Comparison of ENCODE assay signal across 17 cellular contexts in the genomic region with DNA sequence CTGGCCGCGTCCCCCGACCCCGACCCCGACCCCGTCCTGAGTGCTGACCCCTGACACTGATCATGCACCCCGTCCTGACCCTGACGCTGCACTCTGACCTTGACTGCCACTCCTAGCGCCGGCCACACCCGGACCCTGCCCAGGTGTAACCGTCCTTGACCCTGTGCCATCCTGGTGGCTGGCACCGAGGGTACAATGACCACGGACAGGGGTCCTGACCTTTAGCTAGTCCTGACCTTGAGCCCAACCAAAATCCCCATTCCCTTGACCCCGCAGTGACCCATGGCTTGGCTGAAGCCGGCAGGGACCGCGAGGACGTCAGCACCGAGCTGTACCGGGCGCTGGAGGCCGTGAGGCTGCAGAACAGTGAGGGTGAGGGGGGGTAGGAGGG. TPM values are rescaled to one million over a fixed set of nuclear protein-coding genes. Genes with fewer than 3 reads are reported as not detected.
DNase-seq lines count a peak whose midpoint lies in the region; ATAC-seq and TF ChIP-seq lines count a peak whose summit lies in the region.
"Had no signal": no experiment of that assay in that cellular context is flagged by ENCODE, and none has a peak within 500 bp of the region (broad histone marks: within the 10 kb centered on the region; RNA-seq: fewer than 3 reads in every experiment).

No MANE protein-coding gene starts in this region.

- H3K4ac ChIP-seq in trophoblast cell (ENCODE audit: low read depth, low read length), result no peak overlapping the region

- no peaks in the 10 kb centered on the region for H3K79me2 ChIP-seq in trophoblast cell (ENCODE audit: control insufficient read depth, insufficient read depth, low read length, poor library complexity)

- ATAC-seq in WTC11 (peak; percentile 27), HG02610 (IDR thresholded peaks at IDR 0.05; ENCODE audit: unreplicated experiment) (no peak)

- H3K36me3 Mint-ChIP-seq in CD8-positive, alpha-beta memory T cell, result peaks cover 0 to 11% (median 0%) of the 10 kb centered on the region in 3 donors
- H3K36me3 Mint-ChIP-seq in WTC11, result no peaks in the 10 kb centered on the region

- CTCF ChIA-PET in CD8-positive, alpha-beta memory T cell (lab: Charles Lee), result interaction anchor here (1.3 kb wide), 1 partner anchor 108 kb away, joined by 3 read pairs; the partner anchor contains the start of gene TRAPPC5
- CTCF ChIA-PET in WTC11 (lab: Charles Lee), result interaction anchor here (0.6 to 3.4 kb wide), 4 partner anchors 11 to 720 kb away, joined by 3 to 37 read pairs (median 11); partner anchors contain the start of gene TRAPPC5

- H3K27ac ChIP-seq in CD8-positive, alpha-beta memory T cell (ENCODE audit: low read depth, low read length), result no peak overlapping the region
- H3K27ac ChIP-seq in iPS-20b (ENCODE audit: low read length) (no peak overlapping the region), trophoblast cell (ENCODE audit: low read depth, low read length) (no peak overlapping the region)
- H3K27ac ChIP-seq: pancreas, stomach, vagina had no signal

- H3K9ac ChIP-seq in iPS-20b (ENCODE audit: low read depth, low read length) (no peak overlapping the region), trophoblast cell (ENCODE audit: low read length) (no peak overlapping the region)

- H3K9me3 ChIP-seq in CD8-positive, alpha-beta memory T cell (ENCODE audit: low read length), result no peaks in the 10 kb centered on the region
- no peaks in the 10 kb centered on the region for H3K9me3 ChIP-seq in iPS-20b (ENCODE audit: insufficient read depth, low read depth, low read length)
- H3K9me3 ChIP-seq in trophoblast cell (ENCODE audit: insufficient read depth, low read depth, low read length), result peaks cover 5% of the 10 kb centered on the region
- H3K9me3 ChIP-seq: pancreas, vagina had no signal

- H3K4me3 Mint-ChIP-seq in CD8-positive, alpha-beta memory T cell, result peak overlapping the region in 2 of 7 donors; percentile 32 to 54
- peak overlapping the region; percentile 76 for H3K4me3 Mint-ChIP-seq in WTC11
- H3K4me3 Mint-ChIP-seq: activated CD4-positive, alpha-beta T cell treated with anti-CD3 and anti-CD28 coated beads, Interleukin-2, amount 10 ng/mL, durations not matched to agents 24 days and 14 days had no signal

- peaks cover 4% of the 10 kb centered on the region for H3K27me3 ChIP-seq in CD8-positive, alpha-beta memory T cell (ENCODE audit: insufficient read depth, low read length, poor library complexity, severe bottlenecking)
- peaks cover 61% of the 10 kb centered on the region for H3K27me3 ChIP-seq in iPS-20b (ENCODE audit: insufficient read depth, low read length)
- H3K27me3 ChIP-seq in trophoblast cell (ENCODE audit: insufficient read depth, low read length), result peaks cover 14% of the 10 kb centered on the region
- H3K27me3 ChIP-seq: vagina had no signal

- peak overlapping the region; percentile 48 for H3K4me2 ChIP-seq in trophoblast cell (ENCODE audit: low read length)

- no peaks in the 10 kb centered on the region for H3K36me3 ChIP-seq in CD8-positive, alpha-beta memory T cell (ENCODE audit: insufficient read depth, low read length)
- H3K36me3 ChIP-seq in iPS-20b (ENCODE audit: insufficient read depth, low read depth, low read length) (no peaks in the 10 kb centered on the region), trophoblast cell (ENCODE audit: control insufficient read depth in 1 of 2, insufficient read depth in 2 of 2, low read length in 2 of 2) (no peaks in the 10 kb centered on the region)
- H3K36me3 ChIP-seq: pancreas, stomach, vagina had no signal

- POLR2A ChIA-PET in CD8-positive, alpha-beta memory T cell (lab: Charles Lee), result no interaction called here
- POLR2A ChIA-PET in WTC11 (lab: Charles Lee), result interaction anchor here (0.6 to 0.7 kb wide), 2 partner anchors 23 to 114 kb away, joined by 3 read pairs; no protein-coding TSS in a partner anchor

- H2AK5ac ChIP-seq in trophoblast cell (ENCODE audit: low read length), result peak overlapping the region; percentile 30

- H3K18ac ChIP-seq in trophoblast cell (ENCODE audit: low read length), result no peak overlapping the region

- no peak overlapping the region for H3K23ac ChIP-seq in trophoblast cell (ENCODE audit: low read length)

- H4K91ac ChIP-seq in trophoblast cell (ENCODE audit: low read depth, low read length), result peak overlapping the region; percentile 45

- no peak for TF ChIP-seq CTCF in WTC11 (IDR thresholded peaks at IDR 0.05)

- no CpG with 5 or more reads among the region's 23 CpGs for WGBS in trophoblast cell (ENCODE audit: extremely low coverage, insufficient coverage, insufficient read length)

- DNase-seq in CD8-positive, alpha-beta memory T cell, result no peak
- peak; percentile 21 for DNase-seq in WTC11 (ENCODE audit: low spot score)
- DNase-seq in trophoblast cell, result no peak
- no peak for DNase-seq in hippocampal formation (lab: John Stamatoyannopoulos, UW)
- DNase-seq in DMS153 (lab: John Stamatoyannopoulos, UW), result no peak
- DNase-seq in effector CD4-positive, alpha-beta T cell, result no peak
- DNase-seq: activated CD4-positive, alpha-beta T cell treated with anti-CD3 and anti-CD28 coated beads, Interleukin-2, amount 10 ng/mL, durations not matched to agents 24 days and 14 days; DMS 273 treated with DMSO at 0.1 percent for 48 hours; NCI-H1694; SHP77 treated with DMSO at 0.1 percent for 48 hours; stomach had no signal

- H4K8ac ChIP-seq in trophoblast cell (ENCODE audit: low read depth, low read length), result no peak overlapping the region

- H3K4me1 ChIP-seq in CD8-positive, alpha-beta memory T cell (ENCODE audit: insufficient read depth, low read length), result peaks cover 8% of the 10 kb centered on the region
- no peaks in the 10 kb centered on the region; the same call in 1 of the 2 replicates for H3K4me1 ChIP-seq in iPS-20b (ENCODE audit: insufficient read depth, low read length)
- peaks cover 22 to 23% of the 10 kb centered on the region in 2 experiments for H3K4me1 ChIP-seq in trophoblast cell (ENCODE audit: control insufficient read depth in 1 of 2, insufficient read depth in 2 of 2, low read length in 2 of 2)
- H3K4me1 ChIP-seq: pancreas had no signal

- H2AFZ ChIP-seq in trophoblast cell (ENCODE audit: insufficient read depth, low read length, poor library complexity), result no peak overlapping the region

- H3K9me3 Mint-ChIP-seq in CD8-positive, alpha-beta memory T cell, result peaks cover 2 to 12% (median 5%) of the 10 kb centered on the region in 5 donors
- H3K9me3 Mint-ChIP-seq in WTC11, result peaks cover 16% of the 10 kb centered on the region

- H2BK120ac ChIP-seq in trophoblast cell (ENCODE audit: insufficient read depth, low read length, poor library complexity), result no peak overlapping the region

- H3K4me1 Mint-ChIP-seq in CD8-positive, alpha-beta memory T cell, result peaks cover 0 to 11% (median 3%) of the 10 kb centered on the region in 3 donors
- H3K4me1 Mint-ChIP-seq in WTC11, result peaks cover 12% of the 10 kb centered on the region

- no peak overlapping the region for H2BK12ac ChIP-seq in trophoblast cell (ENCODE audit: low read length)

- H2BK5ac ChIP-seq in trophoblast cell (ENCODE audit: low read depth, low read length, poor library complexity), result no peak overlapping the region

- H3K4me3 ChIP-seq in CD8-positive, alpha-beta memory T cell (ENCODE audit: low read length), result peak overlapping the region; percentile 19
- H3K4me3 ChIP-seq in iPS-20b (ENCODE audit: low read length) (peak overlapping the region; percentile 67), trophoblast cell (ENCODE audit: low read depth, low read length) (no peak overlapping the region)
- H3K4me3 ChIP-seq: pancreas, vagina had no signal

- no peak overlapping the region for H3K14ac ChIP-seq in trophoblast cell (ENCODE audit: low read length)

- peaks cover 12% of the 10 kb centered on the region for H3K79me1 ChIP-seq in trophoblast cell (ENCODE audit: low read length)

- H4K12ac ChIP-seq in trophoblast cell (ENCODE audit: low read depth, low read length), result no peak overlapping the region

- H3K27ac Mint-ChIP-seq in CD8-positive, alpha-beta memory T cell, result no peak overlapping the region
- no peak overlapping the region for H3K27ac Mint-ChIP-seq in WTC11
- H3K27ac Mint-ChIP-seq: activated CD4-positive, alpha-beta T cell treated with anti-CD3 and anti-CD28 coated beads, Interleukin-2, amount 10 ng/mL, durations not matched to agents 24 days and 14 days had no signal

- peaks cover 35 to 40% of the 10 kb centered on the region in 2 donors for H3K27me3 Mint-ChIP-seq in CD8-positive, alpha-beta memory T cell
- peaks cover 68% of the 10 kb centered on the region for H3K27me3 Mint-ChIP-seq in WTC11 (ENCODE audit: low read depth)

TF ChIP-seq in WTC11, 78 proteins besides CTCF, POLR2A, EP300 and RAD21 (continues in another document):
- TF ChIP-seq, protein P1, sequence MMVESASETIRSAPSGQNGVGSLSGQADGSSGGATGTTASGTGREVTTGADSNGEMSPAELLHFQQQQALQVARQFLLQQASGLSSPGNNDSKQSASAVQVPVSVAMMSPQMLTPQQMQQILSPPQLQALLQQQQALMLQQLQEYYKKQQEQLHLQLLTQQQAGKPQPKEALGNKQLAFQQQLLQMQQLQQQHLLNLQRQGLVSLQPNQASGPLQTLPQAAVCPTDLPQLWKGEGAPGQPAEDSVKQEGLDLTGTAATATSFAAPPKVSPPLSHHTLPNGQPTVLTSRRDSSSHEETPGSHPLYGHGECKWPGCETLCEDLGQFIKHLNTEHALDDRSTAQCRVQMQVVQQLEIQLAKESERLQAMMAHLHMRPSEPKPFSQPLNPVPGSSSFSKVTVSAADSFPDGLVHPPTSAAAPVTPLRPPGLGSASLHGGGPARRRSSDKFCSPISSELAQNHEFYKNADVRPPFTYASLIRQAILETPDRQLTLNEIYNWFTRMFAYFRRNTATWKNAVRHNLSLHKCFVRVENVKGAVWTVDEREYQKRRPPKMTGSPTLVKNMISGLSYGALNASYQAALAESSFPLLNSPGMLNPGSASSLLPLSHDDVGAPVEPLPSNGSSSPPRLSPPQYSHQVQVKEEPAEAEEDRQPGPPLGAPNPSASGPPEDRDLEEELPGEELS (CRISPR knock-in tag; IDR thresholded peaks at IDR 0.05), result no peak

RNA-seq across cellular contexts. Expression of gene CLEC4M, which starts 25.9 kb away (rescaled TPM):
- not detected for total RNA-seq in CD8-positive, alpha-beta memory T cell
- polyA plus RNA-seq in CD8-positive, alpha-beta memory T cell, result not detected
- not detected in 3 replicates for total RNA-seq in WTC11 (2021)
- polyA plus RNA-seq in trophoblast cell (2013), result not detected in 2 replicates
- total RNA-seq: activated CD4-positive, alpha-beta T cell treated with anti-CD3 and anti-CD28 coated beads, Interleukin-2, amount 10 ng/mL, durations not matched to agents 24 days and 14 days; fibroblast of villous mesenchyme; mononuclear cell; pancreas; vagina had no signal
- polyA plus RNA-seq: pancreas, stomach had no signal

RNA-seq across cellular contexts. Expression of gene EVI5L, which starts 41.1 kb away (rescaled TPM):
- total RNA-seq in CD8-positive, alpha-beta memory T cell, result 1 to 10 TPM; 6.7 to 7.4 TPM
- polyA plus RNA-seq in CD8-positive, alpha-beta memory T cell, result 2.9 TPM
- total RNA-seq in WTC11 (2021), result 10.5 to 13.7 TPM (median 13.6 TPM) in 3 replicates
- 7.0 and 7.3 TPM in 2 replicates for polyA plus RNA-seq in trophoblast cell (2013)

RNA-seq across cellular contexts. Expression of gene CD209, which starts 41.6 kb away (rescaled TPM):
- total RNA-seq in CD8-positive, alpha-beta memory T cell, result under 1 TPM; 0.16 to 0.28 TPM
- polyA plus RNA-seq in CD8-positive, alpha-beta memory T cell, result not detected
- 0.09 to 0.44 TPM in 2 of 3 replicates, not detected in the other for total RNA-seq in WTC11 (2021)
- polyA plus RNA-seq in trophoblast cell (2013), result not detected in 2 replicates
- total RNA-seq: activated CD4-positive, alpha-beta T cell treated with anti-CD3 and anti-CD28 coated beads, Interleukin-2, amount 10 ng/mL, durations not matched to agents 24 days and 14 days; fibroblast of villous mesenchyme had no signal

RNA-seq across cellular contexts. Expression of gene CLEC4G, which starts 57.0 kb away (rescaled TPM):
- not detected for total RNA-seq in CD8-positive, alpha-beta memory T cell
- polyA plus RNA-seq in CD8-positive, alpha-beta memory T cell, result not detected
- 0.55 to 0.66 TPM (median 0.62 TPM) in 3 replicates for total RNA-seq in WTC11 (2021)
- not detected in 2 replicates for polyA plus RNA-seq in trophoblast cell (2013)
- total RNA-seq: activated CD4-positive, alpha-beta T cell treated with anti-CD3 and anti-CD28 coated beads, Interleukin-2, amount 10 ng/mL, durations not matched to agents 24 days and 14 days; fibroblast of villous mesenchyme had no signal
